In the genomic region with DNA sequence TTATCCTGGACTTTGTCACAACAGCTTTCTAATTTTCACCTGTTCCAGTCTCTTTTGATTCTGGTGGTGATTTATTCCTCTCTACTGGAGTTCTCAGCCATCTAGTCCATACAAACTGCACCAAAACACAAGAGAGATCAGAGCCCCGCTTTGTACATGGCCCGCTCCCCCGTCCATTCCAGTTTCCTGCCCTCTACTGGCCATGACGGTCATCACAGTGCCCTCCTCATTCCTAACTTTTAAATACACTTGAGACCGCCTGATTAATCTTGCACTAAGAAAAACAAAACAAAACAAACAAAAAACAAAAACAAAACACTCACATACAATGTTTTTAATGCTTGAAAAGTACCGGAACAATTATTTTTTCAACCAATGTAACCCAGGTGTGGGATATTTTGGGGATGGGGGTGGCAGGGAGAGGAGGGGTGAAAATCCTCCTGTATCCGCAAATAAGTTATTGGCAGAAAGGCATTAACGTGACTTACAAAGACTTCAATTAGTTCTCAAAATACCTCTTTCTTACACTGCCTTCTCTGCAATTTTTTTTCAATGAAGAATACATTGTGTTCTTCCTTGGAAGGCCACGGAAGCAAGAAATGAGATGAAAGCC, we compare ENCODE assay signal across 9 cellular contexts.
DNase-seq lines count a peak whose midpoint lies in the region; ATAC-seq, FAIRE-seq and TF ChIP-seq lines count a peak whose summit lies in the region.
"Had no signal": no experiment of that assay in that cellular context is flagged by ENCODE, and none has a peak within 500 bp of the region (broad histone marks: within the 10 kb centered on the region; RNA-seq: fewer than 3 reads in every experiment).

No MANE protein-coding gene starts in this region.

- peak overlapping the region; percentile 18; the same call in 1 of the 3 replicates for H3K4me2 ChIP-seq in A549

- H3K4me3 ChIP-seq in A549 (no peak overlapping the region), NB4 (ENCODE audit: low read depth, low read length) (no peak overlapping the region), choroid plexus epithelial cell (ENCODE audit: low read depth, low read length) (no peak overlapping the region)

- no peak for TF ChIP-seq EP300 in A549 (IDR thresholded peaks at IDR 0.05)

- H3K4me3 Mint-ChIP-seq in osteocyte (ENCODE audit: unreplicated experiment), result peak overlapping the region; percentile 77
- H3K4me3 Mint-ChIP-seq: stimulated activated naive CD8-positive, alpha-beta T cell treated with anti-CD3 and anti-CD28 coated beads, Interleukin-15, amount 100 ng/mL, for 72 hours had no signal

- no peaks in the 10 kb centered on the region for H3K9me3 Mint-ChIP-seq in osteocyte (ENCODE audit: unreplicated experiment)
- H3K9me3 Mint-ChIP-seq: stimulated activated naive CD8-positive, alpha-beta T cell treated with anti-CD3 and anti-CD28 coated beads, Interleukin-15, amount 100 ng/mL, for 72 hours had no signal

- ATAC-seq in A549 (peak in 1 of 2 experiments; percentile 89; a peak in 4 of 6 replicates), HG03196 (IDR thresholded peaks at IDR 0.05; ENCODE audit: unreplicated experiment) (no peak)
- ATAC-seq: stimulated activated naive CD8-positive, alpha-beta T cell treated with anti-CD3 and anti-CD28 coated beads, Interleukin-15, amount 100 ng/mL, for 72 hours had no signal

- peak; percentile 39 for DNase-seq in A549 (ENCODE audit: low read depth in 1 of 2, low spot score in 1 of 2)
- peak; percentile 3 for DNase-seq in GM18507 (ENCODE audit: extremely low spot score, insufficient read length, low read depth)
- peak; percentile 20 for DNase-seq in NB4 (ENCODE audit: low read depth)
- DNase-seq in choroid plexus epithelial cell (ENCODE audit: low read depth), result peak; percentile 45
- DNase-seq in osteocyte (ENCODE audit: extremely low spot score, unreplicated experiment), result no peak
- DNase-seq in NCI-H2107 treated with DMSO at 0.1 percent for 48 hours (lab: John Stamatoyannopoulos, UW; ENCODE audit: unreplicated experiment), result no peak
- DNase-seq in superior temporal gyrus (ENCODE audit: extremely low spot score), result no peak

- no peaks in the 10 kb centered on the region for H3K36me3 Mint-ChIP-seq in osteocyte (ENCODE audit: unreplicated experiment)

- TF ChIP-seq POLR2A in A549 (IDR thresholded peaks at IDR 0.05; ENCODE audit: low read length), result no peak
- TF ChIP-seq POLR2A in NB4 (IDR thresholded peaks at IDR 0.05; ENCODE audit: extremely low read depth, insufficient read length), result no peak

- FAIRE-seq in A549 (lab: Jason Lieb, UNC) (no peak), GM18507 (lab: Jason Lieb, UNC) (no peak)

- H3K27me3 Mint-ChIP-seq in osteocyte (ENCODE audit: unreplicated experiment), result no peaks in the 10 kb centered on the region

- peak in 1 of 2 experiments; percentile 32; a peak in 2 of 5 replicates for TF ChIP-seq RAD21 in A549 (conservative IDR thresholded peaks at IDR 0.05 in 1 of 2, IDR thresholded peaks at IDR 0.05 in 1 of 2)

- CTCF ChIA-PET in A549 (lab: Yijun Ruan, JAX), result no interaction called here

- 25% methylated on average over 9 of the region's 9 CpGs for WGBS in A549 (ENCODE audit: missing lambda C conversion rate)

- H3K9me3 ChIP-seq in A549, result no peaks in the 10 kb centered on the region

- H3K4me1 Mint-ChIP-seq in osteocyte (ENCODE audit: unreplicated experiment), result peaks cover 11% of the 10 kb centered on the region
- H3K4me1 Mint-ChIP-seq: stimulated activated naive CD8-positive, alpha-beta T cell treated with anti-CD3 and anti-CD28 coated beads, Interleukin-15, amount 100 ng/mL, for 72 hours had no signal

- H3K4me1 ChIP-seq in A549, result no peaks in the 10 kb centered on the region

- peak overlapping the region; percentile 82 for H3K27ac Mint-ChIP-seq in osteocyte (ENCODE audit: unreplicated experiment)
- H3K27ac Mint-ChIP-seq: stimulated activated naive CD8-positive, alpha-beta T cell treated with anti-CD3 and anti-CD28 coated beads, Interleukin-15, amount 100 ng/mL, for 72 hours had no signal

- no peak overlapping the region for H3K27ac ChIP-seq in A549

- TF ChIP-seq CTCF in A549 (IDR thresholded peaks at IDR 0.05) (peak; percentile 51), NB4 (IDR thresholded peaks at IDR 0.05; ENCODE audit: low read depth, low read length) (peak; percentile 56), choroid plexus epithelial cell (conservative IDR thresholded peaks at IDR 0.05; ENCODE audit: low read depth, low read length) (peak; percentile 81), osteocyte (IDR thresholded peaks at IDR 0.05) (peak; percentile 66)

- POLR2A ChIA-PET in A549 (lab: Yijun Ruan, JAX), result no interaction called here

TF ChIP-seq in A549, 52 proteins besides CTCF, POLR2A, EP300 and RAD21:
- TF ChIP-seq KDM1A (IDR thresholded peaks at IDR 0.05; ENCODE audit: low read depth) (no peak), CHD2 (IDR thresholded peaks at IDR 0.05; ENCODE audit: low read length, partially characterized antibody) (no peak), SMC3 (IDR thresholded peaks at IDR 0.05) (0 out of 3 replicates have a peak, but pooled peaks have one; percentile 30)
- TF ChIP-seq, protein P1, sequence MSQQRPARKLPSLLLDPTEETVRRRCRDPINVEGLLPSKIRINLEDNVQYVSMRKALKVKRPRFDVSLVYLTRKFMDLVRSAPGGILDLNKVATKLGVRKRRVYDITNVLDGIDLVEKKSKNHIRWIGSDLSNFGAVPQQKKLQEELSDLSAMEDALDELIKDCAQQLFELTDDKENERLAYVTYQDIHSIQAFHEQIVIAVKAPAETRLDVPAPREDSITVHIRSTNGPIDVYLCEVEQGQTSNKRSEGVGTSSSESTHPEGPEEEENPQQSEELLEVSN (IDR thresholded peaks at IDR 0.05; ENCODE audit: borderline replicate concordance, low read depth), result no peak
- TF ChIP-seq, protein P2, sequence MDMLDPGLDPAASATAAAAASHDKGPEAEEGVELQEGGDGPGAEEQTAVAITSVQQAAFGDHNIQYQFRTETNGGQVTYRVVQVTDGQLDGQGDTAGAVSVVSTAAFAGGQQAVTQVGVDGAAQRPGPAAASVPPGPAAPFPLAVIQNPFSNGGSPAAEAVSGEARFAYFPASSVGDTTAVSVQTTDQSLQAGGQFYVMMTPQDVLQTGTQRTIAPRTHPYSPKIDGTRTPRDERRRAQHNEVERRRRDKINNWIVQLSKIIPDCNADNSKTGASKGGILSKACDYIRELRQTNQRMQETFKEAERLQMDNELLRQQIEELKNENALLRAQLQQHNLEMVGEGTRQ (IDR thresholded peaks at IDR 0.05), result no peak

Comparison
In these comparisons a context has a peak if more than half of its experiments do, and no peak if none do; other contexts are left out.
1. DNase-seq: peak in A549 (2 of 2), GM18507 (single experiment), NB4 (single experiment) and choroid plexus epithelial cell (single experiment); none in osteocyte (single experiment), NCI-H2107 treated with DMSO at 0.1 percent for 48 hours (single experiment) and superior temporal gyrus (single experiment).
2. Peak in every context shown above with its lines, with median percentiles within 50 percentile points of each other: CTCF ChIP-seq.